ENCODE assay signal across 10 cellular contexts in the genomic region with DNA sequence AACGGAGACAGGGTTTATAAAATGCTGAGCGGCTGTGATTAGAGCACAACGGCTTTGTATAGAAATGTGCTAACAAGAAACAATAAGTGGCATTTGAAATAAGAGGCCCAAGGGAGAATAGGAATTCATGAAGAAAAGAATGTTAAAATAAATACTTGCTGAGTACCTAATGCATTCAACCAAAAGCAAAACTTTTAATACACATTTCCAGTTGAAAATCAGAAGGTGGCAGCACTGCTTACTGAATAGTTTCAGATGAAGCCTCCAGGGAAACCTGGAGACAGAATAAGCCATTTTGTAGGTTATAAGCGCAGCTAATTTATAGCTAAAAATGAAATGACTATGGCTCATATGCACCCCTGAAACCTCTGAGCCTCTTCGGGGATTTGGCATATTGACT.
DNase-seq lines count a peak whose midpoint lies in the region; ATAC-seq and TF ChIP-seq lines count a peak whose summit lies in the region.
"Had no signal": no experiment of that assay in that cellular context is flagged by ENCODE, and none has a peak within 500 bp of the region (broad histone marks: within the 10 kb centered on the region; RNA-seq: fewer than 3 reads in every experiment).

No MANE protein-coding gene starts in this region.

- dilution Hi-C loops in mammary epithelial cell (cut with HindIII; ENCODE audit: low sequenced_read_pairs), result no loop called here

- H3K27me3 ChIP-seq in mammary epithelial cell (ENCODE audit: insufficient read depth, low read length), result no peaks in the 10 kb centered on the region

- H3K4me3 Mint-ChIP-seq in MCF 10A (ENCODE audit: unreplicated experiment), result no peak overlapping the region

- no peak overlapping the region for H3K9ac ChIP-seq in mammary epithelial cell (ENCODE audit: insufficient read depth, low read length)

- TF ChIP-seq CTCF in MCF 10A (IDR thresholded peaks at IDR 0.05; ENCODE audit: unreplicated experiment) (peak; percentile 14), mammary epithelial cell (conservative IDR thresholded peaks at IDR 0.05 in 1 of 2, IDR thresholded peaks at IDR 0.05 in 1 of 2; ENCODE audit: extremely low read depth in 1 of 2, insufficient read depth in 1 of 2, low read depth in 1 of 2, low read length in 2 of 2) (no peak), epithelial cell of esophagus (IDR thresholded peaks at IDR 0.05; ENCODE audit: insufficient read depth, low read depth, low read length, missing control alignments) (peak; percentile 7), GM13977 (IDR thresholded peaks at IDR 0.05; ENCODE audit: extremely low read depth, insufficient read depth, missing control alignments) (no peak)

- ATAC-seq in sciatic nerve, result peak; percentile 72

- no peak overlapping the region for H2AFZ ChIP-seq in mammary epithelial cell (ENCODE audit: low read depth, low read length)

- DNase-seq in MCF 10A (ENCODE audit: unreplicated experiment), result peak; percentile 13
- no peak for DNase-seq in mammary epithelial cell
- peak; percentile 19 for DNase-seq in NCI-H748 (lab: John Stamatoyannopoulos, UW; ENCODE audit: unreplicated experiment)
- DNase-seq in epithelial cell of esophagus (ENCODE audit: low read depth), result no peak
- no peak for DNase-seq in sciatic nerve (ENCODE audit: low spot score)
- DNase-seq in GM13977 (ENCODE audit: low spot score), result no peak
- no peak for DNase-seq in GM03348 (ENCODE audit: low spot score)
- no peak for DNase-seq in KG1 (lab: John Stamatoyannopoulos, UW)
- DNase-seq: activated naive CD4-positive, alpha-beta T cell treated with Interleukin-2 at 50 U/mL for 16 hours; NCI-H226 had no signal

- no peaks in the 10 kb centered on the region for H3K36me3 ChIP-seq in mammary epithelial cell (ENCODE audit: insufficient read depth, low read length)

- POLR2A ChIA-PET in MCF 10A (lab: Yijun Ruan, JAX), result no interaction called here

- H3K27ac Mint-ChIP-seq in MCF 10A (ENCODE audit: low read depth, unreplicated experiment), result no peak overlapping the region

- H3K27me3 Mint-ChIP-seq in MCF 10A (ENCODE audit: insufficient read depth, unreplicated experiment), result no peaks in the 10 kb centered on the region

- WGBS in mammary epithelial cell (ENCODE audit: low coverage, missing lambda C conversion rate), result 45% methylated on average over 5 of the region's 5 CpGs

- no peak overlapping the region for H3K27ac ChIP-seq in mammary epithelial cell (ENCODE audit: insufficient read depth, low read depth, low read length)

- intact Hi-C loops in MCF 10A (cut with micrococcal nuclease), result no loop called here
- intact Hi-C loops in mammary epithelial cell (cut with micrococcal nuclease), result no loop called here
- intact Hi-C loops in sciatic nerve (cut with DNase I), result no loop called here

- peaks cover 9% of the 10 kb centered on the region for H3K9me3 ChIP-seq in mammary epithelial cell (replicated peaks; ENCODE audit: insufficient read depth, low read length)

- in situ Hi-C loops in mammary epithelial cell (cut with MboI; ENCODE audit: low sequenced_read_pairs in 2 of 2), result no loop called here
- in situ Hi-C loops in GM13977 (cut with MboI; ENCODE audit: low pct_unique_long_range_greater_than_20kb, low sequenced_read_pairs, unreplicated experiment), result no loop called here

- BruUV-seq in MCF 10A (replicated peaks; lab: Mats Ljungman, UMichigan) (no TSS peak), mammary epithelial cell (replicated peaks; lab: Mats Ljungman, UMichigan) (no TSS peak)

- H3K4me3 ChIP-seq in mammary epithelial cell (replicated peaks in 1 of 3; ENCODE audit: insufficient read depth in 1 of 3, low read depth in 2 of 3, low read length in 3 of 3) (no peak overlapping the region), epithelial cell of esophagus (ENCODE audit: low read length) (no peak overlapping the region)

- H3K9me3 Mint-ChIP-seq in MCF 10A (ENCODE audit: unreplicated experiment), result peaks cover 19% of the 10 kb centered on the region

- H3K4me1 Mint-ChIP-seq in MCF 10A (ENCODE audit: insufficient read depth, unreplicated experiment), result no peaks in the 10 kb centered on the region

- no peaks in the 10 kb centered on the region for H3K36me3 Mint-ChIP-seq in MCF 10A (ENCODE audit: insufficient read depth, unreplicated experiment)

- no peaks in the 10 kb centered on the region for H4K20me1 ChIP-seq in mammary epithelial cell (ENCODE audit: insufficient read depth, low read length)

- H3K79me2 ChIP-seq in mammary epithelial cell (ENCODE audit: insufficient read depth, low read length), result no peaks in the 10 kb centered on the region

- H3K4me2 ChIP-seq in mammary epithelial cell (ENCODE audit: insufficient read depth, low read depth, low read length), result no peak overlapping the region

- no peaks in the 10 kb centered on the region for H3K4me1 ChIP-seq in mammary epithelial cell (ENCODE audit: insufficient read depth, low read length)

- CTCF ChIA-PET in MCF 10A (lab: Yijun Ruan, JAX), result interaction anchor here (0.6 to 6.7 kb wide), 6 partner anchors 8 to 1982 kb away, joined by 3 to 64 read pairs (median 4); no protein-coding TSS in a partner anchor
- CTCF ChIA-PET in mammary epithelial cell (lab: Charles Lee; ENCODE audit: low non-redundant PET), result no interaction called here

Comparison
In these comparisons a context has a peak if more than half of its experiments do, and no peak if none do; other contexts are left out.
1. DNase-seq: peak in MCF 10A (single experiment) and NCI-H748 (single experiment); none in mammary epithelial cell (single experiment), epithelial cell of esophagus (single experiment), sciatic nerve (single experiment), GM13977 (single experiment), GM03348 (single experiment) and KG1 (single experiment).
2. CTCF ChIP-seq: peak in MCF 10A (single experiment) and epithelial cell of esophagus (single experiment); none in mammary epithelial cell (0 of 2) and GM13977 (single experiment).